In genomic region chr4:75028196-75028854, GRCh38 we compare ENCODE assay signal across 19 cellular contexts.
DNase-seq lines count a peak whose midpoint lies in the region; ATAC-seq and TF ChIP-seq lines count a peak whose summit lies in the region.
"Had no signal": no experiment of that assay in that cellular context is flagged by ENCODE, and none has a peak within 500 bp of the region (broad histone marks: within the 10 kb centered on the region; RNA-seq: fewer than 3 reads in every experiment).

No MANE protein-coding gene starts in this region.

- no peaks in the 10 kb centered on the region for H3K27me3 ChIP-seq in lower lobe of right lung (ENCODE audit: low read depth)
- H3K27me3 ChIP-seq in upper lobe of right lung = no peaks in the 10 kb centered on the region

- H3K36me3 ChIP-seq in lower lobe of right lung (no peaks in the 10 kb centered on the region), upper lobe of right lung (no peaks in the 10 kb centered on the region)

- H3K27ac ChIP-seq in caudate nucleus (ENCODE audit: low read depth, low read length) (peak overlapping the region; percentile 81), lower lobe of right lung (no peak overlapping the region), upper lobe of right lung (peak overlapping the region; percentile 20)
- H3K27ac ChIP-seq: C4-2B had no signal

- no peaks in the 10 kb centered on the region for H3K9me3 ChIP-seq in lower lobe of right lung
- no peaks in the 10 kb centered on the region for H3K9me3 ChIP-seq in upper lobe of right lung

- H3K4me3 ChIP-seq in lower lobe of right lung = no peak overlapping the region
- no peak overlapping the region for H3K4me3 ChIP-seq in upper lobe of right lung

- DNase-seq in Right ventricle myocardium superior = no peak
- DNase-seq in Right ventricle myocardium inferior (ENCODE audit: missing footprints) = no peak
- peak in 27 of 61 donors; percentile 2 to 77 (median 19) for DNase-seq in caudate nucleus (lab: John Stamatoyannopoulos, UW)
- peak; percentile 51 for DNase-seq in lower lobe of right lung
- DNase-seq in upper lobe of right lung = no peak
- DNase-seq in stimulated activated CD4-positive, alpha-beta T cell treated with anti-CD3 and anti-CD28 coated beads, Interleukin-4, amount 100 ng/mL, for 24 hours = no peak
- DNase-seq in SW 1271 (lab: John Stamatoyannopoulos, UW) = no peak
- DNase-seq: COR-L47, DMS153, HCEC 1CT, MV-4-11, NCI-H1436 treated with DMSO at 0.1 percent for 48 hours, NCI-H2171, NCI-H446 treated with DMSO at 0.1 percent for 48 hours, NCI-H774, SHP77 treated with DMSO at 0.1 percent for 48 hours had no signal

- intact Hi-C loops in Right ventricle myocardium superior (cut with DNase I) (no loop called here), Right ventricle myocardium inferior (cut with DNase I) (no loop called here), lower lobe of right lung (cut with DNase I) (no loop called here), upper lobe of right lung (cut with DNase I) (no loop called here)

- ATAC-seq in Right ventricle myocardium superior (ENCODE audit: poor library complexity) (peak; percentile 43), Right ventricle myocardium inferior (no peak), lower lobe of right lung (peak; percentile 83 to 88), upper lobe of right lung (peak; percentile 80), GM19324 (IDR thresholded peaks at IDR 0.05; ENCODE audit: low FRiP score, unreplicated experiment) (no peak)
- ATAC-seq: Panc1 had no signal

- H3K4me1 ChIP-seq in lower lobe of right lung (peaks cover 12% of the 10 kb centered on the region), upper lobe of right lung (peaks cover 15% of the 10 kb centered on the region)

- TF ChIP-seq CTCF in lower lobe of right lung (IDR thresholded peaks at IDR 0.05) = no peak
- no peak for TF ChIP-seq CTCF in upper lobe of right lung (IDR thresholded peaks at IDR 0.05)

Comparison
In these comparisons a context has a peak if more than half of its experiments do, and no peak if none do; other contexts are left out.
1. ATAC-seq: peak in Right ventricle myocardium superior (single experiment), lower lobe of right lung (2 of 2) and upper lobe of right lung (single experiment); none in Right ventricle myocardium inferior (single experiment) and GM19324 (single experiment).